23 cellular contexts compared by ENCODE assay signal in the genomic region with DNA sequence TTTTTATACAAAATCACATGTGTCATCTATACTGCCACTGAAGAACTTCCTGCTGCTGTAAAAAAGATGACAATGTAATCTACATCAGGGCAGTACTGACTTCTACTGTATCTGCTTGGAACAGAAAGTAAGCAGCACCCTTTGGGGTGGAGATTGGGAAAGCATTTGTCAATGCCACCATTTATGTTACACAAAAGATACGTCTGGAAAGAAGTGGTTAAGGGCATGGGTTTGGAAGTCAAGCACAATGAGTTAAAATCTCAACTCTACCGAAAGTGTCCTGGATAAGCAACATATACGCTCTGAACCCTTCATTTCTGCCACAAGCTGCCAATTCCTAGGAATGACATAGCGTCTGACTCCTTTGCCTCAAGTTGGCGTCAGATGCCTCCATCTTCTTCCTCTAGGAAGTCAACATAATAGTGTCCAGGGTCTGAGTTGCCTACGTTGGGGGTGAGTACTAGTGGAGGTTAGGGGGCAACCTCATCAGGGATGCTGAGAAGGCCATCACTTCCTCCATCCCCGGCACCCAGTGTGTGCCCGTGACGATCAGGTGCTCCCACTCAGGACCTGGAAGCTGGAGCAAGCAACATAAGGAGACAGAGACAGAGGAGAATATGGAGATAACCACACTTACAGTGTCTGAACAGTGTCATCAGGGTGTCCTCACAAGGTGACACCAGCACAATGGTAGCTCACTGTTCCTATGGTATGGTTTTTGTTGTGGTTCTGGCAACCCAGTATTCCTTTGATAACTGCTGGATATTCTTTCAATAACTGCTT.
"Had no signal": no experiment of that assay in that cellular context is flagged by ENCODE, and none has a peak within 500 bp of the region (broad histone marks: within the 10 kb centered on the region; RNA-seq: fewer than 3 reads in every experiment).

No MANE protein-coding gene starts in this region.

- H3K27ac Mint-ChIP-seq: activated naive CD8-positive, alpha-beta T cell treated with anti-CD3 and anti-CD28 coated beads, Interleukin-2, amount 10 ng/mL, durations not matched to agents 7 days and 5 days; neural progenitor cell; T-helper 1 cell treated with Interleukin-12 subunit alpha and Interleukin-12 subunit beta and Interleukin-4 antibody, amounts not matched to agents 30 μg/mL and 1 μg/mL, for 36 hours had no signal

- H3K36me3 ChIP-seq: lower lobe of right lung, neural progenitor cell, sigmoid colon, thoracic aorta, upper lobe of left lung had no signal

- H3K9ac ChIP-seq: neural progenitor cell had no signal

- H3K27ac ChIP-seq: coronary artery, epithelial cell of prostate, lower lobe of right lung, neural progenitor cell, sigmoid colon, thoracic aorta, upper lobe of left lung had no signal

- H3K9me3 Mint-ChIP-seq: activated naive CD8-positive, alpha-beta T cell treated with anti-CD3 and anti-CD28 coated beads, Interleukin-2, amount 10 ng/mL, durations not matched to agents 7 days and 5 days; activated T-cell treated with anti-CD3 and anti-CD28 coated beads, Interleukin-2, amount 50 U/mL, for 4 hours; endodermal cell; neural progenitor cell; T-helper 1 cell treated with Interleukin-12 subunit alpha and Interleukin-12 subunit beta and Interleukin-4 antibody, amounts not matched to agents 30 μg/mL and 1 μg/mL, for 36 hours had no signal

- H3K36me3 Mint-ChIP-seq: activated naive CD8-positive, alpha-beta T cell treated with anti-CD3 and anti-CD28 coated beads, Interleukin-2, amount 10 ng/mL, durations not matched to agents 7 days and 5 days; neural progenitor cell had no signal

- H3K4me3 Mint-ChIP-seq: activated naive CD8-positive, alpha-beta T cell treated with anti-CD3 and anti-CD28 coated beads, Interleukin-2, amount 10 ng/mL, durations not matched to agents 7 days and 5 days; activated T-cell treated with anti-CD3 and anti-CD28 coated beads, Interleukin-2, amount 50 U/mL, for 4 hours; endodermal cell; naive thymus-derived CD4-positive, alpha-beta T cell; neural progenitor cell; T-helper 1 cell treated with Interleukin-12 subunit alpha and Interleukin-12 subunit beta and Interleukin-4 antibody, amounts not matched to agents 30 μg/mL and 1 μg/mL, for 36 hours had no signal

- H3K9me3 ChIP-seq: lower lobe of right lung, sigmoid colon, thoracic aorta, upper lobe of left lung had no signal

- H3K4me3 ChIP-seq: coronary artery, lower lobe of right lung, neural progenitor cell, sigmoid colon, smooth muscle cell, thoracic aorta, upper lobe of left lung had no signal

- ATAC-seq: activated T-cell treated with anti-CD3 and anti-CD28 coated beads, Interleukin-2, amount 50 U/mL, for 4 hours; left colon; lower lobe of right lung; naive thymus-derived CD4-positive, alpha-beta T cell had no signal

- H2AFZ ChIP-seq: neural progenitor cell had no signal

- H3K4me2 ChIP-seq: neural progenitor cell, smooth muscle cell had no signal

- FAIRE-seq: bronchial epithelial cell, keratinocyte had no signal

- DNase-seq: activated naive CD4-positive, alpha-beta T cell treated with Interleukin-2 at 50 U/mL for 16 hours; activated naive CD8-positive, alpha-beta T cell treated with anti-CD3 and anti-CD28 coated beads, Interleukin-2, amount 10 ng/mL, durations not matched to agents 7 days and 5 days; activated T-cell treated with anti-CD3 and anti-CD28 coated beads, Interleukin-2, amount 50 U/mL, for 4 hours; amniotic stem cell; cerebellar nuclear complex; endodermal cell; foreskin fibroblast; left colon; lower lobe of right lung; naive thymus-derived CD4-positive, alpha-beta T cell; posterior cingulate gyrus; sigmoid colon; stimulated activated CD4-positive, alpha-beta T cell treated with anti-CD3 and anti-CD28 coated beads, Interleukin-15, amount 100 ng/mL, for 24 hours; stimulated activated naive CD4-positive, alpha-beta T cell treated with Interleukin-2 at 50 U/mL for 16 hours; upper lobe of left lung had no signal

- H3K27me3 Mint-ChIP-seq: activated naive CD8-positive, alpha-beta T cell treated with anti-CD3 and anti-CD28 coated beads, Interleukin-2, amount 10 ng/mL, durations not matched to agents 7 days and 5 days; naive thymus-derived CD4-positive, alpha-beta T cell had no signal

- H3K27me3 ChIP-seq: neural progenitor cell, sigmoid colon, upper lobe of left lung had no signal
